Comparison of ENCODE assay signal across 18 cellular contexts in genomic region chr7:144885453-144885852, GRCh38. TPM values are rescaled to one million over a fixed set of nuclear protein-coding genes. Genes with fewer than 3 reads are reported as not detected.
DNase-seq lines count a peak whose midpoint lies in the region; TF ChIP-seq lines count a peak whose summit lies in the region.
"Had no signal": no experiment of that assay in that cellular context is flagged by ENCODE, and none has a peak within 500 bp of the region (broad histone marks: within the 10 kb centered on the region; RNA-seq: fewer than 3 reads in every experiment).

No MANE protein-coding gene starts in this region.

- H3K4ac ChIP-seq in mesendoderm (ENCODE audit: low read depth, low read length), result no peak overlapping the region

- no peak overlapping the region for H3K4me3 ChIP-seq in Caco-2 (ENCODE audit: low read depth, low read length)
- H3K4me3 ChIP-seq in HUES6 (ENCODE audit: low read depth, low read length), result no peak overlapping the region
- no peak overlapping the region for H3K4me3 ChIP-seq in endodermal cell (ENCODE audit: low read length)
- H3K4me3 ChIP-seq in mesendoderm (ENCODE audit: low read length), result no peak overlapping the region
- no peak overlapping the region for H3K4me3 ChIP-seq in WERI-Rb-1 (ENCODE audit: low read depth, low read length)
- H3K4me3 ChIP-seq: BLaER1, HAP-1 had no signal

- H3K23ac ChIP-seq in mesendoderm (ENCODE audit: low read length), result no peak overlapping the region

- H2BK120ac ChIP-seq in mesendoderm (ENCODE audit: low read depth, low read length), result no peak overlapping the region

- intact Hi-C loops in Caco-2 (cut with micrococcal nuclease; ENCODE audit: unreplicated experiment), result loop anchor here (1.0 kb wide), 1 partner anchor 58 kb away; no protein-coding TSS in a partner anchor

- WGBS in endodermal cell (ENCODE audit: insufficient coverage in 1 of 2, insufficient read length in 1 of 2), 2 experiments, result 46 to 72% methylated on average over 2 to 6 of the region's 6 CpGs
- WGBS in mesendoderm (ENCODE audit: extremely low coverage, insufficient coverage, low lambda C conversion rate), result no CpG with 5 or more reads among the region's 6 CpGs

- no peaks in the 10 kb centered on the region for H3K27me3 ChIP-seq in Caco-2 (replicated peaks; ENCODE audit: control insufficient read depth, insufficient read depth, low read length)
- no peaks in the 10 kb centered on the region for H3K27me3 ChIP-seq in HUES6 (ENCODE audit: control insufficient read depth, insufficient read depth, low read length)
- H3K27me3 ChIP-seq in endodermal cell (ENCODE audit: control insufficient read depth, insufficient read depth, low read length, poor library complexity, severe bottlenecking), result no peaks in the 10 kb centered on the region
- no peaks in the 10 kb centered on the region for H3K27me3 ChIP-seq in mesendoderm (ENCODE audit: insufficient read depth, low read length, poor library complexity)
- H3K27me3 ChIP-seq in WERI-Rb-1 (ENCODE audit: insufficient read depth, low read depth, severe bottlenecking), result no peaks in the 10 kb centered on the region
- H3K27me3 ChIP-seq: BLaER1 had no signal

- H4K5ac ChIP-seq in mesendoderm (ENCODE audit: low read length), result no peak overlapping the region

- H3K79me1 ChIP-seq in mesendoderm (ENCODE audit: low read length), result no peaks in the 10 kb centered on the region

- H2AK5ac ChIP-seq in mesendoderm (ENCODE audit: low read length), result no peak overlapping the region

- H3K9me3 ChIP-seq in Caco-2 (peaks cover 9% of the 10 kb centered on the region; the same call in 1 of the 2 replicates), HUES6 (ENCODE audit: control insufficient read depth, insufficient read depth, low read depth, low read length) (no peaks in the 10 kb centered on the region), endodermal cell (ENCODE audit: control insufficient read depth, low read length) (no peaks in the 10 kb centered on the region), WERI-Rb-1 (ENCODE audit: severe bottlenecking) (no peaks in the 10 kb centered on the region)
- H3K9me3 ChIP-seq: BLaER1, HAP-1 had no signal

- H3K27ac ChIP-seq in HUES6 (ENCODE audit: low read depth, low read length), result peak overlapping the region; percentile 52; the same call in 1 of the 2 replicates
- no peak overlapping the region for H3K27ac ChIP-seq in endodermal cell (ENCODE audit: low read depth, low read length)
- H3K27ac ChIP-seq in mesendoderm (ENCODE audit: low read depth, low read length), result peak overlapping the region; percentile 33
- H3K27ac ChIP-seq in WERI-Rb-1, result no peak overlapping the region
- H3K27ac ChIP-seq: BLaER1, HL-60 had no signal

- H3K27me3 Mint-ChIP-seq in Caco-2 (ENCODE audit: insufficient read depth, unreplicated experiment), result no peaks in the 10 kb centered on the region
- no peaks in the 10 kb centered on the region for H3K27me3 Mint-ChIP-seq in endodermal cell (ENCODE audit: insufficient read depth)
- H3K27me3 Mint-ChIP-seq: CD8-positive, alpha-beta memory T cell had no signal

- H3K36me3 ChIP-seq in Caco-2 (ENCODE audit: control insufficient read depth, insufficient read depth, low read length), result no peaks in the 10 kb centered on the region
- no peaks in the 10 kb centered on the region for H3K36me3 ChIP-seq in HUES6 (ENCODE audit: control insufficient read depth, insufficient read depth, low read length)
- no peaks in the 10 kb centered on the region for H3K36me3 ChIP-seq in endodermal cell (ENCODE audit: control insufficient read depth, insufficient read depth, low read length)
- no peaks in the 10 kb centered on the region for H3K36me3 ChIP-seq in mesendoderm (ENCODE audit: control insufficient read depth, insufficient read depth, low read length)
- H3K36me3 ChIP-seq in WERI-Rb-1, result no peaks in the 10 kb centered on the region
- H3K36me3 ChIP-seq: BLaER1, HAP-1 had no signal

- H4K8ac ChIP-seq in mesendoderm (ENCODE audit: low read depth, low read length), result peak overlapping the region; percentile 56

- H3K79me2 ChIP-seq in mesendoderm (ENCODE audit: control insufficient read depth, insufficient read depth, low read length), result no peaks in the 10 kb centered on the region

- H3K4me3 Mint-ChIP-seq in Caco-2 (ENCODE audit: unreplicated experiment) (peak overlapping the region; percentile 48), endodermal cell (no peak overlapping the region)
- H3K4me3 Mint-ChIP-seq: CD4-positive, CD25-positive, alpha-beta regulatory T cell; CD8-positive, alpha-beta memory T cell had no signal

- H3K4me1 ChIP-seq in Caco-2 (peaks cover 23% of the 10 kb centered on the region), HUES6 (ENCODE audit: control insufficient read depth, insufficient read depth, low read length) (peaks cover 11% of the 10 kb centered on the region), endodermal cell (ENCODE audit: control insufficient read depth, insufficient read depth, low read length) (peaks cover 15% of the 10 kb centered on the region), mesendoderm (ENCODE audit: control insufficient read depth, low read depth, low read length) (no peaks in the 10 kb centered on the region)
- H3K4me1 ChIP-seq: BLaER1, HAP-1 had no signal

- no TSS peak for BruUV-seq in Caco-2 (replicated peaks; lab: Mats Ljungman, UMichigan)

- H3K9me3 Mint-ChIP-seq in Caco-2 (ENCODE audit: unreplicated experiment) (no peaks in the 10 kb centered on the region), endodermal cell (no peaks in the 10 kb centered on the region)
- H3K9me3 Mint-ChIP-seq: CD4-positive, CD25-positive, alpha-beta regulatory T cell; CD8-positive, alpha-beta memory T cell had no signal

- H3K36me3 Mint-ChIP-seq in Caco-2 (ENCODE audit: insufficient read depth, unreplicated experiment), result peaks cover 5% of the 10 kb centered on the region
- no peaks in the 10 kb centered on the region for H3K36me3 Mint-ChIP-seq in endodermal cell (ENCODE audit: low read depth)
- H3K36me3 Mint-ChIP-seq: CD4-positive, CD25-positive, alpha-beta regulatory T cell; CD8-positive, alpha-beta memory T cell had no signal

- TF ChIP-seq CTCF in Caco-2 (IDR thresholded peaks at IDR 0.05; ENCODE audit: insufficient read depth in 1 of 2, low read depth in 1 of 2, low read length in 1 of 2, severe bottlenecking in 1 of 2, unreplicated experiment in 1 of 2), result no peak
- no peak for TF ChIP-seq CTCF in endodermal cell (conservative IDR thresholded peaks at IDR 0.05)
- no peak for TF ChIP-seq CTCF in WERI-Rb-1 (IDR thresholded peaks at IDR 0.05; ENCODE audit: low read depth, low read length)

- H3K56ac ChIP-seq in mesendoderm (ENCODE audit: low read length), result no peak overlapping the region

- DNase-seq in Caco-2 (peak in 1 of 2 experiments; percentile 23), endodermal cell (no peak), mesendoderm (peak; percentile 87), DMS 273 (lab: John Stamatoyannopoulos, UW; ENCODE audit: unreplicated experiment) (no peak), NCI-H2171 treated with DMSO at 0.1 percent for 48 hours (lab: John Stamatoyannopoulos, UW) (no peak), CD1c-positive myeloid dendritic cell (ENCODE audit: extremely low spot score) (no peak), WERI-Rb-1 (no peak)
- DNase-seq: 8988T; CD4-positive, CD25-positive, alpha-beta regulatory T cell; CD8-positive, alpha-beta memory T cell; DMS79 treated with DMSO at 0.1 percent for 48 hours; GF-D8; GOT3; KG1 had no signal

- no peak overlapping the region for H3K4me2 ChIP-seq in mesendoderm (ENCODE audit: low read length)
- H3K4me2 ChIP-seq: BLaER1 had no signal

- H3K27ac Mint-ChIP-seq in Caco-2 (ENCODE audit: unreplicated experiment), result peak overlapping the region; percentile 83
- H3K27ac Mint-ChIP-seq in endodermal cell, result peak overlapping the region; percentile 79
- H3K27ac Mint-ChIP-seq: CD4-positive, CD25-positive, alpha-beta regulatory T cell had no signal

- H3K9ac ChIP-seq in HUES6 (ENCODE audit: low read length) (no peak overlapping the region), endodermal cell (ENCODE audit: extremely low read depth, low read length, poor library complexity, severe bottlenecking) (peak overlapping the region; percentile 19), mesendoderm (ENCODE audit: low read length) (no peak overlapping the region)
- H3K9ac ChIP-seq: BLaER1 had no signal

- POLR2A ChIA-PET in Caco-2 (lab: Charles Lee), result interaction anchor here (1.1 kb wide), 1 partner anchor 50 kb away, joined by 4 read pairs; the partner anchor contains the start of gene TPK1

- H3K4me1 Mint-ChIP-seq in Caco-2 (ENCODE audit: low read depth, unreplicated experiment) (peaks cover 22% of the 10 kb centered on the region), endodermal cell (peaks cover 22% of the 10 kb centered on the region)
- H3K4me1 Mint-ChIP-seq: CD4-positive, CD25-positive, alpha-beta regulatory T cell; CD8-positive, alpha-beta memory T cell had no signal

- no peak overlapping the region for H2BK15ac ChIP-seq in mesendoderm (replicated peaks; ENCODE audit: low read depth)

- CTCF ChIA-PET in Caco-2 (lab: Charles Lee), result no interaction called here

- H2BK5ac ChIP-seq in mesendoderm (ENCODE audit: low read length), result no peak overlapping the region

- H3K18ac ChIP-seq in mesendoderm (ENCODE audit: low read length), result peak overlapping the region; percentile 68

RNA-seq across cellular contexts. Expression of gene TPK1, which starts 49.6 kb away (rescaled TPM):
- total RNA-seq in Caco-2 (2022) (72.0 and 86.6 TPM in 2 replicates), endodermal cell (1 to 10 TPM; 9.7 TPM)
- polyA plus RNA-seq in endodermal cell (2013, experiment 1 of 2), result 6.7 TPM
- polyA plus RNA-seq in endodermal cell (2013, experiment 2 of 2), result 7.1 TPM
- polyA plus RNA-seq in mesendoderm (2013, experiment 1 of 2), result 1.6 TPM
- polyA plus RNA-seq in mesendoderm (2013, experiment 2 of 2), result 1.8 TPM

Comparison
In these comparisons a context has a peak if more than half of its experiments do, and no peak if none do; other contexts are left out.
1. H3K27ac ChIP-seq: peak in HUES6 (single experiment) and mesendoderm (single experiment); none in endodermal cell (single experiment) and WERI-Rb-1 (single experiment).